In the genomic region with DNA sequence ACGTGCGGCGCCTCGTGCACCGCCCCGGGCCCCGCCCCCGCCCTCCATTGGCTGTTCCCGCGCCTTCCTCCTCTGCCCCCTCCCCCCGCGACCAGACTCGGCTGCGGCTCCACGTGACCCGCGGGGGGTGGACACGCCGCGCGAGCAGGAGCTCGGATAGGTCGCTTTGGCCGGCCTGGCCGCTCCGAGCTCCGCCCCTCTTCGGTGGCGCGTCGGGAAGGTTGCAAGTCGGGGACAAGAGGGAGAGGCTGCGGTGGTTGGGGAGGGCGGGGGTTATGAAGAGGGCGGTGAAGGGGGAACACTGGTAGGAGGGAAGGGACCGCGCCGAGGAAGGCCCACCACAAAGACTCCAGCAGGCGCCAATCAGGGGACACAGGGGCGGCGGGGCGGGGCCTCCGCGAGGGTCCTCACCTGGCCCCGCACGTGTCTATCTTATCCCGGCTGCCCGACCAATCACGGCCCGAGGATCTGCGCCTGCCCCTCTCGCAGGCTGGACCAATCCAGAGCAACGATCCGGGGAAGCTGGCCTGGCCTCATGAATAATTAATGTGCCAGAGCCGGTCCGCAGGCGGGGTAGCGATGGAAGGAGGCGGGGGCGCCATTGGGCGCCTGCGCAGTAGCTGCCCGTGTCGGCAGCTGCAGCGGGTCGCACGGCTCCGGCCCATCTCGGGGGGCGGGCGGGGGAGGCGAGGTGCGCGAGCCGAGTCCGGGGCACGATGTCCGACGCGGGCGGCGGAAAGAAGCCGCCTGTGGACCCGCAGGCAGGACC, we compare ENCODE assay signal across 8 cellular contexts. TPM values are rescaled to one million over a fixed set of nuclear protein-coding genes. Genes with fewer than 3 reads are reported as not detected.
DNase-seq lines count a peak whose midpoint lies in the region; ATAC-seq and TF ChIP-seq lines count a peak whose summit lies in the region.

A gene with protein sequence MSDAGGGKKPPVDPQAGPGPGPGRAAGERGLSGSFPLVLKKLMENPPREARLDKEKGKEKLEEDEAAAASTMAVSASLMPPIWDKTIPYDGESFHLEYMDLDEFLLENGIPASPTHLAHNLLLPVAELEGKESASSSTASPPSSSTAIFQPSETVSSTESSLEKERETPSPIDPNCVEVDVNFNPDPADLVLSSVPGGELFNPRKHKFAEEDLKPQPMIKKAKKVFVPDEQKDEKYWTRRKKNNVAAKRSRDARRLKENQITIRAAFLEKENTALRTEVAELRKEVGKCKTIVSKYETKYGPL (plus strand): TSS at position 614 of the 769 bp plus-strand sequence. CDS start 103 bp downstream, at position 717.

- peak within 1 kb of the TSS; percentile 77 for H2AFZ ChIP-seq in PC-3 (ENCODE audit: low read length)

- no peaks in the 10 kb centered on the region for H3K9me2 ChIP-seq in PC-3 (replicated peaks; ENCODE audit: low read length)

- CTCF ChIA-PET in PC-3 (lab: Charles Lee): interaction anchor here (0.6 to 1.2 kb wide), 4 partner anchors 22 to 1982 kb away, joined by 3 to 9 read pairs (median 4); a partner anchor contains a TSS

- no peaks in the 10 kb centered on the region for H4K20me1 ChIP-seq in PC-3 (ENCODE audit: low read length)

- H3K36me3 Mint-ChIP-seq in activated T-cell treated with anti-CD3 and anti-CD28 coated beads, Interleukin-2, amount 50 U/mL, for 24 hours (ENCODE audit: low read depth): no peaks in the 10 kb centered on the region

- no TSS peak for BruUV-seq in PC-3 (replicated peaks; lab: Mats Ljungman, UMichigan)

- H3K9me3 ChIP-seq in PC-3 (ENCODE audit: low read length) (no peaks in the 10 kb centered on the region), mucosa of descending colon (no peaks in the 10 kb centered on the region)

- peak within 1 kb of the TSS; percentile 85 for H3K27ac ChIP-seq in PC-3 (ENCODE audit: low read length)

- POLR2A ChIA-PET in PC-3 (lab: Charles Lee; ENCODE audit: unreplicated experiment): interaction anchor here (0.5 to 1.6 kb wide), 7 partner anchors 23 to 431 kb away, joined by 3 to 16 read pairs (median 5); a partner anchor contains a TSS

- H3K36me3 ChIP-seq in PC-3 (ENCODE audit: low read depth, low read length) (no peaks in the 10 kb centered on the region), mucosa of descending colon (ENCODE audit: low read depth) (no peaks in the 10 kb centered on the region)

- peak within 1 kb of the TSS; percentile 55 for H3K4me3 ChIP-seq in Jurkat, Clone E6-1 (ENCODE audit: low read length)
- H3K4me3 ChIP-seq in PC-3 (ENCODE audit: low read length) (peak within 1 kb of the TSS; percentile 79), epithelial cell of proximal tubule (ENCODE audit: low read depth, low read length) (peak within 1 kb of the TSS; percentile 74), mucosa of descending colon (peak within 1 kb of the TSS; percentile 48)

- no peaks in the 10 kb centered on the region for H3K9me3 Mint-ChIP-seq in activated T-cell treated with anti-CD3 and anti-CD28 coated beads, Interleukin-2, amount 50 U/mL, for 24 hours

- no peaks in the 10 kb centered on the region for H3K79me2 ChIP-seq in PC-3 (ENCODE audit: low read length)

- peak within 1 kb of the TSS; percentile 90 for H3K9ac ChIP-seq in PC-3 (ENCODE audit: low read length)

- TF ChIP-seq CTCF in PC-3 (conservative IDR thresholded peaks at IDR 0.05; ENCODE audit: low read depth, low read length) (no peak), epithelial cell of proximal tubule (conservative IDR thresholded peaks at IDR 0.05; ENCODE audit: low read depth, low read length) (no peak), mucosa of descending colon (IDR thresholded peaks at IDR 0.05) (no peak)

- peaks cover 8% of the 10 kb centered on the region; the same call in 1 of the 2 replicates for H3K4me1 ChIP-seq in PC-3 (ENCODE audit: insufficient read depth, low read length)
- H3K4me1 ChIP-seq in mucosa of descending colon (ENCODE audit: low read depth): peaks cover 25% of the 10 kb centered on the region

- H3K4me3 Mint-ChIP-seq in activated T-cell treated with anti-CD3 and anti-CD28 coated beads, Interleukin-2, amount 50 U/mL, for 24 hours: peak within 1 kb of the TSS; percentile 83

- H3K27me3 ChIP-seq in PC-3 (ENCODE audit: low read length): no peaks in the 10 kb centered on the region

- ATAC-seq in GM21717 (IDR thresholded peaks at IDR 0.05; ENCODE audit: unreplicated experiment): peak; percentile 80
- ATAC-seq in PC-3: peak; percentile 85
- ATAC-seq in mucosa of descending colon: peak; percentile 88

- peak; percentile 99 for DNase-seq in DMS153 (lab: John Stamatoyannopoulos, UW)
- peak; percentile 97 for DNase-seq in Jurkat, Clone E6-1 (ENCODE audit: low read depth, low spot score)
- DNase-seq in PC-3: peak; percentile 94
- DNase-seq in activated T-cell treated with anti-CD3 and anti-CD28 coated beads, Interleukin-2, amount 50 U/mL, for 24 hours: peak; percentile 97
- peak; percentile 66 for DNase-seq in epithelial cell of proximal tubule (ENCODE audit: low read depth)
- DNase-seq in mucosa of descending colon: peak; percentile 98 to 99 (median 99)
- peak; percentile 88 to 94 for DNase-seq in stimulated activated CD8-positive, alpha-beta memory T cell treated with anti-CD3 and anti-CD28 coated beads, Interleukin-4, amount 100 ng/mL, for 1 hour (ENCODE audit: low read depth in 2 of 2, low spot score in 1 of 2)

- no peaks in the 10 kb centered on the region for H3F3A ChIP-seq in PC-3 (ENCODE audit: low read length, unreplicated experiment)

- peaks cover 20% of the 10 kb centered on the region for H3K4me1 Mint-ChIP-seq in activated T-cell treated with anti-CD3 and anti-CD28 coated beads, Interleukin-2, amount 50 U/mL, for 24 hours (ENCODE audit: low read depth)

- peak within 1 kb of the TSS; percentile 95 for H3K4me2 ChIP-seq in PC-3 (ENCODE audit: low read length)

- no peaks in the 10 kb centered on the region for H3K27me3 Mint-ChIP-seq in activated T-cell treated with anti-CD3 and anti-CD28 coated beads, Interleukin-2, amount 50 U/mL, for 24 hours

- H3K27ac Mint-ChIP-seq in activated T-cell treated with anti-CD3 and anti-CD28 coated beads, Interleukin-2, amount 50 U/mL, for 24 hours: peak within 1 kb of the TSS; percentile 99

- intact Hi-C loops in PC-3 (cut with micrococcal nuclease): loop anchor here (5.0 kb wide), 1 partner anchor 94 kb away; a partner anchor contains a TSS
- intact Hi-C loops in mucosa of descending colon (cut with DNase I, micrococcal nuclease): no loop called here

RNA-seq across cellular contexts. Expression of the gene that starts here (rescaled TPM):
- polyA plus RNA-seq in Jurkat, Clone E6-1 (2012; ENCODE audit: insufficient read depth, insufficient read length): 6.2 TPM
- total RNA-seq in PC-3 (2014; rRNA removed) (4.0 TPM in 2 replicates), epithelial cell of proximal tubule (0.81 and 1.8 TPM in 2 replicates), mucosa of descending colon (10 to 100 TPM; 17.6 to 29.3 (median 28.6) TPM)

Comparison
In these comparisons a context has a peak if more than half of its experiments do, and no peak if none do; other contexts are left out.
1. Peak in every context shown above with its lines: DNase-seq, ATAC-seq, H3K4me3 ChIP-seq and H3K27ac ChIP-seq.